ENCODE assay signal across 11 cellular contexts in genomic region chr1:68347415-68347814, GRCh38.
DNase-seq lines count a peak whose midpoint lies in the region; ATAC-seq, FAIRE-seq and TF ChIP-seq lines count a peak whose summit lies in the region.
"Had no signal": no experiment of that assay in that cellular context is flagged by ENCODE, and none has a peak within 500 bp of the region (broad histone marks: within the 10 kb centered on the region; RNA-seq: fewer than 3 reads in every experiment).

No MANE protein-coding gene starts in this region.

- in situ Hi-C loops in GM12878 (cut with MboI) = no loop called here

- H3K27ac Mint-ChIP-seq in GM23338 = no peak overlapping the region
- H3K27ac Mint-ChIP-seq: T-cell had no signal

- H4K20me1 ChIP-seq in GM12878 (ENCODE audit: control insufficient read depth, insufficient read depth) (no peaks in the 10 kb centered on the region), GM23338 (replicated peaks; ENCODE audit: insufficient read depth) (no peaks in the 10 kb centered on the region)

- H3K9me2 ChIP-seq in GM23338 (ENCODE audit: insufficient read depth) = no peaks in the 10 kb centered on the region

- no peak overlapping the region for H3K4me3 Mint-ChIP-seq in GM23338
- H3K4me3 Mint-ChIP-seq: T-cell had no signal

- H3K9me3 Mint-ChIP-seq in GM23338 = no peaks in the 10 kb centered on the region

- FAIRE-seq in GM12878 (lab: Jason Lieb, UNC) = no peak

- H3K4me1 ChIP-seq in GM12878 (ENCODE audit: control insufficient read depth, insufficient read depth, low read length) (no peaks in the 10 kb centered on the region), GM23338 (ENCODE audit: insufficient read depth) (no peaks in the 10 kb centered on the region)

- POLR2A ChIA-PET in GM12878 (lab: Charles Lee) = no interaction called here

- no peak for TF ChIP-seq EP300 in GM12878 (IDR thresholded peaks at IDR 0.05; ENCODE audit: borderline replicate concordance in 1 of 2, control insufficient read depth in 1 of 2, low read depth in 2 of 2, low read length in 2 of 2)

- peak; percentile 97 for ATAC-seq in GM21360 (IDR thresholded peaks at IDR 0.05; ENCODE audit: unreplicated experiment)
- peak; percentile 94 for ATAC-seq in HG03196 (IDR thresholded peaks at IDR 0.05; ENCODE audit: unreplicated experiment)
- ATAC-seq in GM12878 = peak; percentile 85
- no peak for ATAC-seq in omental fat pad (ENCODE audit: low FRiP score)
- ATAC-seq in GM23338 = no peak
- ATAC-seq: foreskin keratinocyte, T-cell had no signal

- TF ChIP-seq CTCF in GM10266 (IDR thresholded peaks at IDR 0.05; ENCODE audit: control insufficient read depth, insufficient read depth, low read depth, missing control alignments) = no peak
- TF ChIP-seq CTCF in GM12878 (IDR thresholded peaks at IDR 0.05 in 2 of 3, conservative IDR thresholded peaks at IDR 0.05 in 1 of 3; ENCODE audit: control insufficient read depth in 2 of 3, extremely low read depth in 1 of 3, insufficient read depth in 1 of 3, low read depth in 3 of 3, low read length in 3 of 3) = no peak
- TF ChIP-seq CTCF in omental fat pad (IDR thresholded peaks at IDR 0.05) = no peak
- TF ChIP-seq CTCF in GM23338 (conservative IDR thresholded peaks at IDR 0.05; ENCODE audit: low read depth in 2 of 2) = no peak

- peaks cover 5% of the 10 kb centered on the region for H3K27me3 Mint-ChIP-seq in GM23338 (ENCODE audit: insufficient read depth, low read depth, poor library complexity)

- no peak overlapping the region for H3K9ac ChIP-seq in GM12878 (ENCODE audit: control insufficient read depth, insufficient read depth, low read length)

- RAD21 ChIA-PET in GM12878 (lab: Charles Lee; ENCODE audit: unreplicated experiment) = interaction anchor here (9.4 kb wide), 1 partner anchor 227 kb away, joined by 125 read pairs; no protein-coding TSS in a partner anchor

- intact Hi-C loops in GM12878 (cut with micrococcal nuclease; ENCODE audit: unreplicated experiment) = loop anchor here (5.0 kb wide), 1 partner anchor 580 kb away; no protein-coding TSS in a partner anchor

- WGBS in GM12878 (ENCODE audit: insufficient coverage, insufficient replicate concordance, low lambda C conversion rate, missing lambda C conversion rate) = 15% methylated on average over 2 of the region's 2 CpGs

- SMC1A ChIA-PET in GM12878 (lab: Charles Lee; ENCODE audit: uncharacterized antibody, unreplicated experiment) = interaction anchor here (1.4 to 7.4 kb wide), 3 partner anchors 226 to 581 kb away, joined by 5 to 83 read pairs (median 24); no protein-coding TSS in a partner anchor

- no peak for TF ChIP-seq RAD21 in GM12878 (IDR thresholded peaks at IDR 0.05; ENCODE audit: insufficient read depth, low read depth, low read length)

- TF ChIP-seq POLR2A in GM12878 (IDR thresholded peaks at IDR 0.05; ENCODE audit: low read depth, low read length) = no peak

- no peaks in the 10 kb centered on the region for H3K36me3 ChIP-seq in GM12878 (ENCODE audit: control insufficient read depth in 2 of 2, insufficient read depth in 2 of 2, low read length in 1 of 2)
- no peaks in the 10 kb centered on the region for H3K36me3 ChIP-seq in GM23338 (ENCODE audit: insufficient read depth)

- H3K36me3 Mint-ChIP-seq in GM23338 (ENCODE audit: low read depth) = no peaks in the 10 kb centered on the region
- H3K36me3 Mint-ChIP-seq: T-cell had no signal

- DNase-seq in GM10266 (ENCODE audit: extremely low spot score) = peak; percentile 12
- DNase-seq in GM12878 (ENCODE audit: low read depth, low spot score) = peak; percentile 35
- no peak for DNase-seq in omental fat pad (ENCODE audit: low spot score)
- DNase-seq in NCI-H510A (lab: John Stamatoyannopoulos, UW) = no peak
- DNase-seq in GM23338 (ENCODE audit: low spot score) = no peak
- DNase-seq in NCI-H1694 treated with DMSO at 0.1 percent for 48 hours (lab: John Stamatoyannopoulos, UW) = no peak
- DNase-seq: foreskin keratinocyte had no signal

- H3K79me2 ChIP-seq in GM12878 (ENCODE audit: control insufficient read depth, insufficient read depth, low read length) = no peaks in the 10 kb centered on the region
- H3K79me2 ChIP-seq in GM23338 (replicated peaks; ENCODE audit: insufficient read depth) = no peaks in the 10 kb centered on the region

- no peak overlapping the region for H2AFZ ChIP-seq in GM12878 (ENCODE audit: control insufficient read depth, low read depth, low read length)
- H2AFZ ChIP-seq in GM23338 = no peak overlapping the region

- H3K4me3 ChIP-seq in GM12878 (no peak overlapping the region), GM23338 (no peak overlapping the region)

- no peaks in the 10 kb centered on the region for H3K27me3 ChIP-seq in GM12878 (replicated peaks in 1 of 2; ENCODE audit: control insufficient read depth in 2 of 2, insufficient read depth in 2 of 2, low read length in 1 of 2)
- H3K27me3 ChIP-seq in GM23338 (ENCODE audit: insufficient read depth) = no peaks in the 10 kb centered on the region
- H3K27me3 ChIP-seq: foreskin keratinocyte had no signal

- 0 out of 2 replicates have a peak overlapping the region, but pooled peaks have one; percentile 13 for H3K4me2 ChIP-seq in GM12878 (ENCODE audit: control insufficient read depth, insufficient read depth)
- no peak overlapping the region for H3K4me2 ChIP-seq in GM23338

- no peaks in the 10 kb centered on the region for H3K4me1 Mint-ChIP-seq in GM23338
- H3K4me1 Mint-ChIP-seq: T-cell had no signal

- CTCF ChIA-PET in GM12878 (lab: Yijun Ruan, JAX) = interaction anchor here (0.6 to 9.7 kb wide), 7 partner anchors 27 to 718 kb away, joined by 3 to 178 read pairs (median 3); no protein-coding TSS in a partner anchor

- BruUV-seq in GM12878 (replicated peaks; lab: Mats Ljungman, UMichigan) = no TSS peak

- no peaks in the 10 kb centered on the region for H3F3A ChIP-seq in GM23338 (replicated peaks; ENCODE audit: low read depth)

- no peaks in the 10 kb centered on the region for H3K9me3 ChIP-seq in GM12878 (replicated peaks; ENCODE audit: control insufficient read depth, insufficient read depth, low read length)

- no peak overlapping the region for H3K27ac ChIP-seq in GM12878 (ENCODE audit: control insufficient read depth, insufficient read depth)
- no peak overlapping the region for H3K27ac ChIP-seq in GM23338 (ENCODE audit: low read depth)
- H3K27ac ChIP-seq: C4-2B, foreskin keratinocyte had no signal

TF ChIP-seq in GM12878, 131 proteins besides CTCF, POLR2A, EP300 and RAD21:
- TF ChIP-seq SPI1 (IDR thresholded peaks at IDR 0.05; ENCODE audit: borderline replicate concordance, insufficient read depth, low read depth, low read length) = peak; percentile 36; the same call in 1 of the 2 replicates
- TF ChIP-seq NKRF (conservative IDR thresholded peaks at IDR 0.05) = no peak

TF ChIP-seq in GM23338, 12 proteins besides CTCF, POLR2A, EP300 and RAD21 (continues in another document):
- TF ChIP-seq NANOG (IDR thresholded peaks at IDR 0.05; ENCODE audit: borderline replicate concordance) (no peak), ETS1 (IDR thresholded peaks at IDR 0.05) (no peak), STAT1 (IDR thresholded peaks at IDR 0.05; ENCODE audit: unreplicated experiment) (no peak), POLR2AphosphoS5 (IDR thresholded peaks at IDR 0.05; ENCODE audit: low read depth) (no peak), ZNF114 (CRISPR knock-in tag; IDR thresholded peaks at IDR 0.05) (no peak)

Comparison
In these comparisons a context has a peak if more than half of its experiments do, and no peak if none do; other contexts are left out.
1. DNase-seq: peak in GM10266 (single experiment) and GM12878 (single experiment); none in omental fat pad (single experiment), NCI-H510A (single experiment), GM23338 (single experiment) and NCI-H1694 treated with DMSO at 0.1 percent for 48 hours (single experiment).
2. ATAC-seq: peak in GM21360 (single experiment), HG03196 (single experiment) and GM12878 (single experiment); none in omental fat pad (single experiment) and GM23338 (single experiment).